ENCODE assay signal across 38 cellular contexts in genomic region chr4:71995297-71995696, GRCh38. TPM values are rescaled to one million over a fixed set of nuclear protein-coding genes. Genes with fewer than 3 reads are reported as not detected.
"Had no signal": no experiment of that assay in that cellular context is flagged by ENCODE, and none has a peak within 500 bp of the region (broad histone marks: within the 10 kb centered on the region; RNA-seq: fewer than 3 reads in every experiment).

No MANE protein-coding gene starts in this region.

- H3K4me3 ChIP-seq: adrenal gland, ascending aorta, body of pancreas, breast epithelium, cardiac muscle cell had no signal

- ATAC-seq: activated naive CD4-positive, alpha-beta T cell treated with anti-CD3 and anti-CD28 coated beads, Interleukin-2, amount 50 U/mL, for 72 hours; activated naive CD8-positive, alpha-beta T cell treated with anti-CD3 and anti-CD28 coated beads, Interleukin-2, amount 50 U/mL, for 24 hours; activated T-cell treated with anti-CD3 and anti-CD28 coated beads, Interleukin-2, amount 50 U/mL, for 4 hours; activated T-cell treated with anti-CD3 and anti-CD28 coated beads, Interleukin-2, amount 50 U/mL, for 72 hours; activated T-helper 17 cell treated with anti-CD3 and anti-CD28 coated beads, Interleukin-2, amount 50 U/mL, for 72 hours; body of pancreas had no signal

- H3K9me3 ChIP-seq: adrenal gland had no signal

- H3K36me3 ChIP-seq: adrenal gland, ascending aorta, brain microvascular endothelial cell, breast epithelium, cardiac muscle cell had no signal

- DNase-seq: activated effector memory CD4-positive, alpha-beta T cell treated with anti-CD3 and anti-CD28 coated beads, Interleukin-2, amount 50 U/mL, for 16 hours; activated effector memory CD4-positive, alpha-beta T cell treated with Interleukin-2 at 50 U/mL for 16 hours; activated gamma-delta T cell; activated gamma-delta T cell treated with Interleukin-2 at 50 U/mL for 16 hours; activated naive CD4-positive, alpha-beta T cell; activated naive CD4-positive, alpha-beta T cell treated with anti-CD3 and anti-CD28 coated beads for 36 hours; activated naive CD4-positive, alpha-beta T cell treated with anti-CD3 and anti-CD28 coated beads, Interleukin-2, amount 10 ng/mL, durations not matched to agents 7 days and 5 days; activated naive CD4-positive, alpha-beta T cell treated with anti-CD3 and anti-CD28 coated beads, Interleukin-2, amount 50 U/mL, for 16 hours; activated naive CD4-positive, alpha-beta T cell treated with Interleukin-2 at 50 U/mL for 16 hours; activated naive CD8-positive, alpha-beta T cell treated with anti-CD3 and anti-CD28 coated beads for 36 hours; activated naive CD8-positive, alpha-beta T cell treated with anti-CD3 and anti-CD28 coated beads, Interleukin-2, amount 10 ng/mL, durations not matched to agents 7 days and 5 days; activated naive CD8-positive, alpha-beta T cell treated with anti-CD3 and anti-CD28 coated beads, Interleukin-2, amount 50 U/mL, for 24 hours; activated T-cell treated with anti-CD3 and anti-CD28 coated beads, Interleukin-2, amount 50 U/mL, for 1 hour; activated T-cell treated with anti-CD3 and anti-CD28 coated beads, Interleukin-2, amount 50 U/mL, for 24 hours; activated T-cell treated with anti-CD3 and anti-CD28 coated beads, Interleukin-2, amount 50 U/mL, for 4 hours; activated T-cell treated with anti-CD3 and anti-CD28 coated beads, Interleukin-2, amount 50 U/mL, for 48 hours; activated T-cell treated with anti-CD3 and anti-CD28 coated beads, Interleukin-2, amount 50 U/mL, for 72 hours; adrenal gland; amniotic stem cell; amygdala; anterior cingulate cortex; aorta; body of pancreas; brain microvascular endothelial cell; caudate nucleus; central memory CD4-positive, alpha-beta T cell; cerebellar nuclear complex had no signal

- H3K4me1 ChIP-seq: adrenal gland, ascending aorta, body of pancreas, breast epithelium had no signal

- H3K27me3 ChIP-seq: adrenal gland, ascending aorta, body of pancreas, brain microvascular endothelial cell, breast epithelium, cardiac muscle cell had no signal

- H3K27ac ChIP-seq: adrenal gland, ascending aorta, body of pancreas, brain microvascular endothelial cell, breast epithelium, cardiac muscle cell had no signal

- FAIRE-seq: astrocyte, bronchial epithelial cell had no signal

RNA-seq across cellular contexts. Expression of gene NPFFR2, which starts 36.5 kb away (rescaled TPM):
- total RNA-seq: activated naive CD4-positive, alpha-beta T cell treated with anti-CD3 and anti-CD28 coated beads for 36 hours; activated naive CD4-positive, alpha-beta T cell treated with anti-CD3 and anti-CD28 coated beads, Interleukin-2, amount 50 U/mL, for 72 hours; activated naive CD8-positive, alpha-beta T cell treated with anti-CD3 and anti-CD28 coated beads for 36 hours; activated naive CD8-positive, alpha-beta T cell treated with anti-CD3 and anti-CD28 coated beads, Interleukin-2, amount 10 ng/mL, durations not matched to agents 7 days and 5 days; activated T-cell treated with anti-CD3 and anti-CD28 coated beads, Interleukin-2, amount 50 U/mL, for 4 hours; activated T-cell treated with anti-CD3 and anti-CD28 coated beads, Interleukin-2, amount 50 U/mL, for 72 hours; activated T-helper 1 cell treated with anti-CD3 and anti-CD28 coated beads, Interleukin-12 subunit alpha, Interleukin-12 subunit beta, Interleukin-2, Interleukin-4 antibody, amounts not matched to agents 30 ng/mL and 10 ng/mL and 1 ng/mL, durations not matched to agents 14 hours and 24 hours and 36 hours; activated T-helper 17 cell treated with anti-CD3 and anti-CD28 coated beads, Interleukin-2, amount 50 U/mL, for 72 hours; activated T-helper 2 cell treated with anti-CD3 and anti-CD28 coated beads, Interferon-gamma antibody, Interleukin-2, Interleukin-4, amounts not matched to agents 10 μg/mL and 5 μg/mL and 100 μg/mL, durations not matched to agents 14 hours and 24 hours and 36 hours; adrenal gland; aorta; ascending aorta; body of pancreas; cardiac septum; chondrocyte had no signal
- polyA plus RNA-seq: adrenal gland, aorta had no signal
